ENCODE assay signal across 17 cellular contexts in the genomic region with DNA sequence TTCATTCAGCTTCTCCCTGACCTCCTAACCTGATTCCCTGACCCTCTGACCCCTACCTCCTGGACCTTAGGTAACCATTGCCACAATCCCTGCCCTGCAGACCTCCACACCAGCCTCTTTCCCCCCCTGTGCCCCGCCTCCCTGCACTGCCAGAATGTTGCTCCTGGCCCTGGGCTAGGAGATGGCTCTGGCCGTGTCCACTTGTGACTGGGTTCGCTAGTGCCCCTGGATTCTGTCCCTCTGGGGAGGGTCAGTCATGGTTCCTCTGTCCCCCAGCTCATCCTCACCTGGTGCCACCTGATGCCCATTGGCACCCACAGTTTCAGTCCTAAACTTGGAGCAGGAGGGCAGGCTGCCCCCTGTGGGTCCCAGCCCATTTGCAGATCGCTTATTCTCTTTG. TPM values are rescaled to one million over a fixed set of nuclear protein-coding genes. Genes with fewer than 3 reads are reported as not detected.
DNase-seq lines count a peak whose midpoint lies in the region; ATAC-seq and TF ChIP-seq lines count a peak whose summit lies in the region.
"Had no signal": no experiment of that assay in that cellular context is flagged by ENCODE, and none has a peak within 500 bp of the region (broad histone marks: within the 10 kb centered on the region; RNA-seq: fewer than 3 reads in every experiment).

No MANE protein-coding gene starts in this region.

- TF ChIP-seq CTCF in BE2C (IDR thresholded peaks at IDR 0.05; ENCODE audit: low read depth, low read length) (0 out of 2 replicates have a peak, but pooled peaks have one; percentile 11), HEK293 (tag by site-specific recombination; IDR thresholded peaks at IDR 0.05) (no peak), osteocyte (IDR thresholded peaks at IDR 0.05) (no peak)

- ATAC-seq in aorta (ENCODE audit: low FRiP score): no peak

- POLR2A ChIA-PET in HEK293 (lab: Yijun Ruan, JAX): no interaction called here

- H3K4me3 ChIP-seq in BE2C (ENCODE audit: low read depth, low read length) (no peak overlapping the region), HEK293 (ENCODE audit: low read depth, low read length) (no peak overlapping the region), mesenchymal stem cell (ENCODE audit: insufficient read depth in 1 of 2, low read depth in 1 of 2, low read length in 2 of 2) (no peak overlapping the region), aorta (ENCODE audit: low read length in 2 of 2) (no peak overlapping the region)
- H3K4me3 ChIP-seq: BLaER1, GM23338 had no signal

- H3K36me3 ChIP-seq in BE2C (no peaks in the 10 kb centered on the region), HEK293 (ENCODE audit: control insufficient read depth in 2 of 2, insufficient read depth in 1 of 2, low read length in 2 of 2) (no peaks in the 10 kb centered on the region), mesenchymal stem cell (ENCODE audit: control insufficient read depth in 1 of 2, insufficient read depth in 2 of 2, low read depth in 1 of 2, low read length in 2 of 2) (no peaks in the 10 kb centered on the region), aorta (ENCODE audit: control insufficient read depth in 1 of 2, insufficient read depth in 2 of 2, low read length in 1 of 2) (no peaks in the 10 kb centered on the region)
- H3K36me3 ChIP-seq: BLaER1 had no signal

- H3K4ac ChIP-seq in mesenchymal stem cell (ENCODE audit: low read depth in 1 of 2, low read length in 2 of 2): no peak overlapping the region

- H3K4me1 Mint-ChIP-seq in osteocyte (ENCODE audit: unreplicated experiment): peaks cover 10% of the 10 kb centered on the region
- H3K4me1 Mint-ChIP-seq: CD14-positive monocyte had no signal

- H3K27ac ChIP-seq in HEK293 (ENCODE audit: extremely low read depth, low read depth, low read length): no peak overlapping the region
- no peak overlapping the region for H3K27ac ChIP-seq in mesenchymal stem cell (ENCODE audit: low read length, poor library complexity, severe bottlenecking)
- no peak overlapping the region for H3K27ac ChIP-seq in aorta (ENCODE audit: low read depth in 1 of 2, low read length in 2 of 2)
- H3K27ac ChIP-seq: BLaER1 had no signal

- H3K4me1 ChIP-seq in BE2C (peaks cover 49% of the 10 kb centered on the region), HEK293 (ENCODE audit: control insufficient read depth, insufficient read depth, low read length) (peaks cover 1% of the 10 kb centered on the region; the same call in 1 of the 2 replicates), mesenchymal stem cell (ENCODE audit: control insufficient read depth, insufficient read depth, low read depth, low read length) (peaks cover 7% of the 10 kb centered on the region), aorta (ENCODE audit: control insufficient read depth in 1 of 2, insufficient read depth in 2 of 2, low read length in 2 of 2) (no peaks in the 10 kb centered on the region)
- H3K4me1 ChIP-seq: BLaER1 had no signal

- H3K36me3 Mint-ChIP-seq in osteocyte (ENCODE audit: unreplicated experiment): no peaks in the 10 kb centered on the region
- H3K36me3 Mint-ChIP-seq: CD14-positive monocyte; CD4-positive, alpha-beta memory T cell had no signal

- no peak overlapping the region for H3K18ac ChIP-seq in mesenchymal stem cell (ENCODE audit: low read depth in 1 of 2, low read length in 2 of 2)

- no peak overlapping the region for H3K4me3 Mint-ChIP-seq in osteocyte (ENCODE audit: unreplicated experiment)
- H3K4me3 Mint-ChIP-seq: CD4-positive, alpha-beta memory T cell; GM23338; HFFc6 had no signal

- no peak overlapping the region for H2AFZ ChIP-seq in mesenchymal stem cell (ENCODE audit: low read depth, low read length)

- H2BK120ac ChIP-seq in mesenchymal stem cell (ENCODE audit: low read depth, low read length): no peak overlapping the region

- H3K9me3 ChIP-seq in BE2C (no peaks in the 10 kb centered on the region), HEK293 (ENCODE audit: control insufficient read depth, insufficient read depth, low read depth, low read length) (no peaks in the 10 kb centered on the region), mesenchymal stem cell (ENCODE audit: control insufficient read depth, low read length) (no peaks in the 10 kb centered on the region), aorta (ENCODE audit: control insufficient read depth, low read length) (no peaks in the 10 kb centered on the region)
- H3K9me3 ChIP-seq: BLaER1 had no signal

- no peak overlapping the region for H3K27ac Mint-ChIP-seq in osteocyte (ENCODE audit: unreplicated experiment)
- H3K27ac Mint-ChIP-seq: CD14-positive monocyte; CD4-positive, alpha-beta memory T cell; GM23338; HFFc6 had no signal

- WGBS in mesenchymal stem cell: 85% methylated on average over 4 of the region's 4 CpGs
- WGBS in aorta, 2 donors: 95% methylated on average over 4 of the region's 4 CpGs

- no peak overlapping the region for H2BK15ac ChIP-seq in mesenchymal stem cell (ENCODE audit: low read depth, poor library complexity, severe bottlenecking)

- H3K23ac ChIP-seq in mesenchymal stem cell (ENCODE audit: low read length in 2 of 2): no peak overlapping the region

- no peak for DNase-seq in BE2C
- peak; percentile 46 for DNase-seq in islet precursor cell
- DNase-seq in osteocyte (ENCODE audit: extremely low spot score, unreplicated experiment): peak; percentile 80
- no peak for DNase-seq in mesenchymal stem cell
- DNase-seq in DMS 273 (lab: John Stamatoyannopoulos, UW; ENCODE audit: unreplicated experiment): no peak
- no peak for DNase-seq in aorta
- DNase-seq: AML-193; CD4-positive, alpha-beta memory T cell; DMS79 treated with DMSO at 0.1 percent for 48 hours; GF-D8; HCEC 1CT; HFFc6; IMR-90 had no signal

- no peak overlapping the region for H3K9ac ChIP-seq in mesenchymal stem cell (ENCODE audit: low read length)
- H3K9ac ChIP-seq: BLaER1 had no signal

- no peak overlapping the region for H2AK5ac ChIP-seq in mesenchymal stem cell (ENCODE audit: low read length, severe bottlenecking)

- CTCF ChIA-PET in HEK293 (lab: Yijun Ruan, JAX): no interaction called here

- no peak overlapping the region for H4K8ac ChIP-seq in mesenchymal stem cell (ENCODE audit: low read length)

- H3K27me3 ChIP-seq in BE2C (no peaks in the 10 kb centered on the region), mesenchymal stem cell (ENCODE audit: control insufficient read depth in 1 of 2, insufficient read depth in 1 of 2, low read length in 2 of 2) (peaks cover 64 to 80% of the 10 kb centered on the region in 2 experiments), aorta (ENCODE audit: control insufficient read depth in 1 of 2, insufficient read depth in 2 of 2, low read length in 1 of 2) (no peaks in the 10 kb centered on the region)

- no peak overlapping the region for H3K4me2 ChIP-seq in mesenchymal stem cell (ENCODE audit: low read length, poor library complexity, severe bottlenecking)
- H3K4me2 ChIP-seq: BLaER1 had no signal

- no peaks in the 10 kb centered on the region for H3K9me3 Mint-ChIP-seq in osteocyte (ENCODE audit: unreplicated experiment)
- H3K9me3 Mint-ChIP-seq: CD14-positive monocyte, GM23338, HFFc6 had no signal

- H3K79me1 ChIP-seq in mesenchymal stem cell (replicated peaks; ENCODE audit: low read length, poor library complexity, severe bottlenecking): no peaks in the 10 kb centered on the region

- H2BK12ac ChIP-seq in mesenchymal stem cell (ENCODE audit: low read length in 2 of 2): no peak overlapping the region

- H3K14ac ChIP-seq in mesenchymal stem cell (ENCODE audit: low read length in 2 of 2): no peak overlapping the region

- H4K91ac ChIP-seq in mesenchymal stem cell (ENCODE audit: low read length): no peak overlapping the region

- peaks cover 49% of the 10 kb centered on the region for H3K27me3 Mint-ChIP-seq in osteocyte (ENCODE audit: unreplicated experiment)

- no peak overlapping the region for H2BK5ac ChIP-seq in mesenchymal stem cell (ENCODE audit: low read depth, low read length, poor library complexity, severe bottlenecking)

- intact Hi-C loops in aorta (cut with DNase I): no loop called here

TF ChIP-seq in HEK293, 187 proteins besides CTCF, POLR2A, EP300 and RAD21:
- TF ChIP-seq ZNF488 (tag by site-specific recombination; IDR thresholded peaks at IDR 0.05): no peak
- TF ChIP-seq GLIS2 (tag by site-specific recombination; IDR thresholded peaks at IDR 0.05): peak; percentile 1; the same call in 1 of the 2 replicates

RNA-seq across cellular contexts. Expression of gene PRR23E, which starts 56.2 kb away (rescaled TPM):
- not detected for polyA plus RNA-seq in BE2C (2012; ENCODE audit: insufficient read depth, insufficient read length, low read depth)
- total RNA-seq in osteocyte (not detected in 2 replicates), aorta (not detected)
- polyA plus RNA-seq in mesenchymal stem cell (2013, experiment 1 of 2): not detected
- polyA plus RNA-seq in mesenchymal stem cell (2013, experiment 2 of 2): not detected
- polyA plus RNA-seq in aorta: not detected
- total RNA-seq: CD4-positive, alpha-beta memory T cell; GM23338; HFFc6; IMR-90 had no signal
- polyA plus RNA-seq: CD14-positive monocyte; CD4-positive, alpha-beta memory T cell; GM23338; IMR-90 had no signal

Comparison
In these comparisons a context has a peak if more than half of its experiments do, and no peak if none do; other contexts are left out.
1. DNase-seq: peak in islet precursor cell (single experiment) and osteocyte (single experiment); none in BE2C (single experiment), mesenchymal stem cell (single experiment), DMS 273 (single experiment) and aorta (0 of 2).